In genomic region chr20:38920411-38920810, GRCh38 we compare ENCODE assay signal across 27 cellular contexts.
"Had no signal": no experiment of that assay in that cellular context is flagged by ENCODE, and none has a peak within 500 bp of the region (broad histone marks: within the 10 kb centered on the region; RNA-seq: fewer than 3 reads in every experiment).

No MANE protein-coding gene starts in this region.

- H3K9me3 ChIP-seq: neutrophil, pancreas, psoas muscle, right lobe of liver, sigmoid colon, suprapubic skin, testis, tibial artery, transverse colon, upper lobe of right lung, uterus had no signal

- H3K4me1 Mint-ChIP-seq: nephron had no signal

- H3K4me3 Mint-ChIP-seq: naive thymus-derived CD4-positive, alpha-beta T cell; natural killer cell; nephron; neural progenitor cell; stimulated activated naive CD8-positive, alpha-beta T cell treated with anti-CD3 and anti-CD28 coated beads, Interleukin-15, amount 100 ng/mL, for 72 hours; type B pancreatic cell had no signal

- H3K4me3 ChIP-seq: neural progenitor cell, pancreas, psoas muscle, right lobe of liver, sigmoid colon, suprapubic skin, testis, tibial artery, transverse colon, upper lobe of right lung, uterus had no signal

- ATAC-seq: naive thymus-derived CD4-positive, alpha-beta T cell; natural killer cell; pancreas; psoas muscle; right cardiac atrium; right lobe of liver; stimulated activated naive CD8-positive, alpha-beta T cell treated with anti-CD3 and anti-CD28 coated beads, Interleukin-15, amount 100 ng/mL, for 72 hours; stimulated activated naive CD8-positive, alpha-beta T cell treated with anti-CD3 and anti-CD28 coated beads, Interleukin-15, Interleukin-2, amounts not matched to agents 100 U/mL and 50 U/mL, for 24 hours; upper lobe of right lung had no signal

- H3K4me1 ChIP-seq: pancreas, psoas muscle, right lobe of liver, sigmoid colon, suprapubic skin, testis, tibial artery, transverse colon, upper lobe of right lung, uterus had no signal

- H3K27me3 Mint-ChIP-seq: naive thymus-derived CD4-positive, alpha-beta T cell; stimulated activated naive CD8-positive, alpha-beta T cell treated with anti-CD3 and anti-CD28 coated beads, Interleukin-15, amount 100 ng/mL, for 72 hours had no signal

- H3K27ac Mint-ChIP-seq: naive thymus-derived CD4-positive, alpha-beta T cell; natural killer cell; nephron; neural progenitor cell; progenitor cell of endocrine pancreas; type B pancreatic cell had no signal

- H3K27ac ChIP-seq: neural progenitor cell, neutrophil, pancreas, psoas muscle, right lobe of liver, sigmoid colon, suprapubic skin, testis, tibial artery, transverse colon, upper lobe of right lung, uterus had no signal

- FAIRE-seq: pancreas, small intestine had no signal

- H3K36me3 ChIP-seq: neural progenitor cell, neutrophil, pancreas, right lobe of liver, sigmoid colon, tibial artery, transverse colon, upper lobe of right lung, uterus had no signal

- H3K27me3 ChIP-seq: neural progenitor cell, neutrophil, pancreas, right lobe of liver, sigmoid colon, testis, transverse colon, upper lobe of right lung, uterus had no signal

- H3K36me3 Mint-ChIP-seq: natural killer cell, neural progenitor cell, type B pancreatic cell had no signal

- H3K9me3 Mint-ChIP-seq: naive thymus-derived CD4-positive, alpha-beta T cell; natural killer cell; nephron; neural progenitor cell; stimulated activated naive CD8-positive, alpha-beta T cell treated with anti-CD3 and anti-CD28 coated beads, Interleukin-15, amount 100 ng/mL, for 72 hours; type B pancreatic cell had no signal

- DNase-seq: naive thymus-derived CD4-positive, alpha-beta T cell; natural killer cell; pancreas; psoas muscle; right cardiac atrium; right lobe of liver; sigmoid colon; small intestine; stimulated activated CD4-positive, alpha-beta T cell treated with anti-CD3 and anti-CD28 coated beads, Interleukin-15, amount 100 ng/mL, for 24 hours; stimulated activated CD4-positive, alpha-beta T cell treated with anti-CD3 and anti-CD28 coated beads, Interleukin-4, amount 100 ng/mL, for 1 hour; stimulated activated CD4-positive, alpha-beta T cell treated with anti-CD3 and anti-CD28 coated beads, Interleukin-4, amount 100 ng/mL, for 4 hours; stimulated activated CD8-positive, alpha-beta memory T cell treated with anti-CD3 and anti-CD28 coated beads, Interleukin-4, amount 100 ng/mL, for 48 hours; stimulated activated naive CD4-positive, alpha-beta T cell; stimulated activated naive CD8-positive, alpha-beta T cell treated with anti-CD3 and anti-CD28 coated beads, Interleukin-15, amount 100 ng/mL, for 72 hours; stimulated activated naive CD8-positive, alpha-beta T cell treated with anti-CD3 and anti-CD28 coated beads, Interleukin-15, Interleukin-2, amounts not matched to agents 100 U/mL and 50 U/mL, for 24 hours; substantia nigra; testis; tibial artery; transverse colon; upper lobe of right lung; uterus had no signal
